Comparison of ENCODE assay signal across 13 cellular contexts in the genomic region with DNA sequence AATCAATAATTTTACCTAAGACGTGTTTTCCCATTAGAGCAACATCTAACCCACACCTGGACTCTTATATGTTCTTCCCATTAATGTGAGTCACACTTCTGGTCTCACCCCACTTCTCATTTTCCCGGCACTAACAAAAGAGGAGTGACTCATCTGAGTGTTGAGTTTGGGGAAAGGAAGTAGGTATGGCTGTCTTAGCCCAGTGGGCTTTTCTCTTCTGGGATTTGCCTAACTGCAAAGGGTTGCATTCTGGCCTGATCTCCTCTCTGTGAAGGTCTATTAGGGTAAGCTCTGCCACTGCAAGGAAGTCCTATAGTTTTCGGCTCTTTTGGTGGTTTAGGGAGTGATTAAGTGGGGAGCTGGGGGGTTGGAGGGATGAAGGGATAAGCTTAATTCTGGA.
DNase-seq lines count a peak whose midpoint lies in the region; ATAC-seq, FAIRE-seq and TF ChIP-seq lines count a peak whose summit lies in the region.
"Had no signal": no experiment of that assay in that cellular context is flagged by ENCODE, and none has a peak within 500 bp of the region (broad histone marks: within the 10 kb centered on the region; RNA-seq: fewer than 3 reads in every experiment).

No MANE protein-coding gene starts in this region.

- H2BK120ac ChIP-seq in neuronal stem cell (ENCODE audit: low read depth, low read length), result no peak overlapping the region

- H2AFZ ChIP-seq in endothelial cell of umbilical vein (ENCODE audit: low read depth, low read length) (peak overlapping the region; percentile 65), neuronal stem cell (ENCODE audit: low read length) (peak overlapping the region; percentile 48)

- no peak for ATAC-seq in GM19395 (IDR thresholded peaks at IDR 0.05; ENCODE audit: unreplicated experiment)

- DNase-seq in NCI-H2029 (lab: John Stamatoyannopoulos, UW) (peak; percentile 8), NCI-H2029 treated with DMSO at 0.1 percent for 48 hours (lab: John Stamatoyannopoulos, UW) (no peak), NCI-H2107 treated with DMSO at 0.1 percent for 48 hours (lab: John Stamatoyannopoulos, UW; ENCODE audit: unreplicated experiment) (peak; percentile 66), endothelial cell of umbilical vein (ENCODE audit: low read depth, low spot score) (peak; percentile 63), neuronal stem cell (ENCODE audit: low spot score) (no peak), NCI-H1930 (lab: John Stamatoyannopoulos, UW) (no peak), GM13976 (ENCODE audit: low spot score) (no peak)
- DNase-seq: activated effector memory CD4-positive, alpha-beta T cell treated with anti-CD3 and anti-CD28 coated beads, Interleukin-2, amount 50 U/mL, for 16 hours; NCI-H82; T1000; trophoblast cell had no signal

- H2AK5ac ChIP-seq in neuronal stem cell (ENCODE audit: low read depth, low read length), result no peak overlapping the region

- H3K9me3 ChIP-seq in endothelial cell of umbilical vein (replicated peaks; ENCODE audit: control insufficient read depth, insufficient read depth, low read length) (no peaks in the 10 kb centered on the region), neuronal stem cell (replicated peaks in 1 of 2; ENCODE audit: control insufficient read depth in 2 of 2, insufficient read depth in 1 of 2, low read depth in 1 of 2, low read length in 2 of 2) (peaks cover 0 to 2% of the 10 kb centered on the region in 2 donors)

- POLR2A ChIA-PET in endothelial cell of umbilical vein (lab: Charles Lee), result no interaction called here

- no peaks in the 10 kb centered on the region for H3K9me1 ChIP-seq in endothelial cell of umbilical vein (replicated peaks; ENCODE audit: control insufficient read depth, extremely low read depth, insufficient read depth, low read length)

- H3K27ac ChIP-seq in endothelial cell of umbilical vein (ENCODE audit: insufficient read depth, low read depth, low read length) (no peak overlapping the region), neuronal stem cell (replicated peaks; ENCODE audit: low read length) (no peak overlapping the region)

- no peak overlapping the region for H2BK5ac ChIP-seq in neuronal stem cell (ENCODE audit: low read length)

- H3K79me1 ChIP-seq in neuronal stem cell (ENCODE audit: low read depth, low read length), result no peaks in the 10 kb centered on the region

- H3K4me1 ChIP-seq in endothelial cell of umbilical vein (ENCODE audit: control insufficient read depth, extremely low read depth, insufficient read depth, low read length), result peaks cover 16% of the 10 kb centered on the region
- peaks cover 0 to 1% of the 10 kb centered on the region in 2 donors for H3K4me1 ChIP-seq in neuronal stem cell (ENCODE audit: control insufficient read depth in 2 of 2, insufficient read depth in 1 of 2, low read depth in 1 of 2, low read length in 2 of 2)

- in situ Hi-C loops in GM13976 (cut with MboI; ENCODE audit: low sequenced_read_pairs, unreplicated experiment), result no loop called here

- CTCF ChIA-PET in endothelial cell of umbilical vein (lab: Charles Lee), result interaction anchor here (1.1 kb wide), 1 partner anchor 14 kb away, joined by 4 read pairs; no protein-coding TSS in a partner anchor

- TF ChIP-seq POLR2A in endothelial cell of umbilical vein (IDR thresholded peaks at IDR 0.05; ENCODE audit: low read depth, low read length), result no peak

- intact Hi-C loops in endothelial cell of umbilical vein (cut with micrococcal nuclease), result no loop called here

- no peak overlapping the region for H3K14ac ChIP-seq in neuronal stem cell (ENCODE audit: low read length)

- no peak overlapping the region for H3K4ac ChIP-seq in neuronal stem cell (ENCODE audit: low read length)

- H3K36me3 ChIP-seq in endothelial cell of umbilical vein (ENCODE audit: control insufficient read depth in 2 of 2, extremely low read depth in 1 of 2, insufficient read depth in 2 of 2, low read length in 2 of 2) (no peaks in the 10 kb centered on the region), neuronal stem cell (replicated peaks in 1 of 2; ENCODE audit: control insufficient read depth in 2 of 2, insufficient read depth in 2 of 2, low read length in 2 of 2) (no peaks in the 10 kb centered on the region)

- peak; percentile 88 for FAIRE-seq in endothelial cell of umbilical vein (lab: Jason Lieb, UNC)
- FAIRE-seq: islet of Langerhans had no signal

- H3K27me3 ChIP-seq in endothelial cell of umbilical vein (ENCODE audit: control insufficient read depth in 2 of 2, insufficient read depth in 2 of 2, low read length in 2 of 2), result no peaks in the 10 kb centered on the region
- no peaks in the 10 kb centered on the region for H3K27me3 ChIP-seq in neuronal stem cell (ENCODE audit: control insufficient read depth in 3 of 3, insufficient read depth in 3 of 3, low read depth in 1 of 3, low read length in 3 of 3)

- H3K4me2 ChIP-seq in endothelial cell of umbilical vein (ENCODE audit: insufficient read depth, low read length), result peak overlapping the region; percentile 12
- H3K4me2 ChIP-seq in neuronal stem cell (ENCODE audit: insufficient read depth, low read length, poor library complexity, severe bottlenecking), result no peak overlapping the region

- H2BK15ac ChIP-seq in neuronal stem cell (ENCODE audit: low read length), result no peak overlapping the region

- no peak overlapping the region for H3K23ac ChIP-seq in neuronal stem cell (ENCODE audit: low read depth, low read length, poor library complexity)

- H3K9ac ChIP-seq in endothelial cell of umbilical vein (replicated peaks; ENCODE audit: extremely low read depth, insufficient read depth, low read length) (no peak overlapping the region), neuronal stem cell (ENCODE audit: low read depth, low read length, poor library complexity) (no peak overlapping the region)

- TF ChIP-seq CTCF in endothelial cell of umbilical vein (IDR thresholded peaks at IDR 0.05; ENCODE audit: extremely low read depth in 1 of 2, insufficient read depth in 1 of 2, low read depth in 1 of 2, low read length in 2 of 2), result no peak
- no peak for TF ChIP-seq CTCF in GM13976 (IDR thresholded peaks at IDR 0.05; ENCODE audit: borderline replicate concordance, control extremely low read depth, extremely low read depth, insufficient read depth, missing control alignments)

- H3K18ac ChIP-seq in neuronal stem cell (ENCODE audit: low read length), result no peak overlapping the region

- dilution Hi-C loops in endothelial cell of umbilical vein (cut with MboI; ENCODE audit: extremely low pct_ligation_motif_present, low sequenced_read_pairs), result no loop called here

- H4K20me1 ChIP-seq in endothelial cell of umbilical vein (replicated peaks; ENCODE audit: control insufficient read depth, extremely low read depth, insufficient read depth, low read length), result no peaks in the 10 kb centered on the region

- WGBS in neuronal stem cell (ENCODE audit: extremely low coverage in 2 of 2, insufficient read length in 2 of 2, insufficient replicate concordance in 1 of 2), 2 donors, result no CpG with 5 or more reads among the region's 3 CpGs

- H2BK12ac ChIP-seq in neuronal stem cell (ENCODE audit: low read length), result no peak overlapping the region

- H3K79me2 ChIP-seq in endothelial cell of umbilical vein (ENCODE audit: control insufficient read depth, insufficient read depth, low read length), result no peaks in the 10 kb centered on the region

- H3K4me3 ChIP-seq in endothelial cell of umbilical vein (replicated peaks in 1 of 3; ENCODE audit: insufficient read depth in 1 of 3, low read depth in 1 of 3, low read length in 3 of 3) (no peak overlapping the region), neuronal stem cell (ENCODE audit: low read length in 2 of 2) (no peak overlapping the region)

- BruUV-seq in endothelial cell of umbilical vein (replicated peaks; lab: Mats Ljungman, UMichigan), result no TSS peak

- no peak overlapping the region for H4K8ac ChIP-seq in neuronal stem cell (ENCODE audit: low read depth, low read length)

- H4K91ac ChIP-seq in neuronal stem cell (ENCODE audit: low read depth, low read length, poor library complexity), result no peak overlapping the region

TF ChIP-seq in endothelial cell of umbilical vein, 7 proteins besides CTCF, POLR2A, EP300 and RAD21:
- TF ChIP-seq FOS (IDR thresholded peaks at IDR 0.05; ENCODE audit: borderline replicate concordance, insufficient read depth, low read length) (peak; percentile 94), GATA2 (IDR thresholded peaks at IDR 0.05; ENCODE audit: insufficient read depth, insufficient read length, low read depth, low read length) (no peak), EZH2 (IDR thresholded peaks at IDR 0.05; ENCODE audit: borderline replicate concordance, low read depth, low read length, severe bottlenecking) (no peak), MYC (IDR thresholded peaks at IDR 0.05; ENCODE audit: low read depth, low read length) (no peak), JUN (IDR thresholded peaks at IDR 0.05; ENCODE audit: borderline replicate concordance, insufficient read depth, insufficient read length, low read depth) (peak; percentile 89), MAX (IDR thresholded peaks at IDR 0.05; ENCODE audit: insufficient read depth, insufficient read length) (no peak), POLR2AphosphoS5 (IDR thresholded peaks at IDR 0.05; ENCODE audit: insufficient read depth, low read depth, low read length) (no peak)

Comparison
In these comparisons a context has a peak if more than half of its experiments do, and no peak if none do; other contexts are left out.
1. DNase-seq: peak in NCI-H2029 (single experiment), NCI-H2107 treated with DMSO at 0.1 percent for 48 hours (single experiment) and endothelial cell of umbilical vein (single experiment); none in NCI-H2029 treated with DMSO at 0.1 percent for 48 hours (single experiment), neuronal stem cell (single experiment), NCI-H1930 (0 of 2) and GM13976 (single experiment).